ENCODE assay signal across 8 cellular contexts in the genomic region with DNA sequence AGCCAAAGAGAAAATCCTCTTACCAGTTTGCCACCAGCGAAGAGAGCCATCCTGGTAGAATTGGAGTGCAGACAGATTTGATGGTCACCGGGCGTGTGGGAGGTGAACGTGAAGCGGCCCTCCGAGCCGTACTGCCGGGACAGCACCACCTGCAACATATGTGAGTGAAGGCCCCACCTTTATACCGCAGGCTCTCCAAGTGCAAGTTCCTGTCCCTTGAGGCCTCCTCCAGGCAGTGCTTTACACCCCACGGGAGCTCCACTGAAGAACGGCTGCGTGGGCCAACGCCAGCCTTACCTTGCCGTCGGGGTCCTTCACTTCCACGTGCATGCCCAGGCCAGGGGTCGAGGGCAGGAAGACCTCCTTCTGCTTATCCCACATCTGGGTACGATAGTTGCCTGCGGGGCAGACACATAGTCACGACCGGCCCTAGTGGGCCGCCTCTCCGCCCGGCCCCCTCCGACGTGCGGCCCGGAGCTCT. TPM values are rescaled to one million over a fixed set of nuclear protein-coding genes. Genes with fewer than 3 reads are reported as not detected.
DNase-seq lines count a peak whose midpoint lies in the region; ATAC-seq and TF ChIP-seq lines count a peak whose summit lies in the region.

No MANE protein-coding gene starts in this region.

- no peaks in the 10 kb centered on the region for H3K27me3 ChIP-seq in brain microvascular endothelial cell (replicated peaks)

- peaks cover 20% of the 10 kb centered on the region for H3K36me3 Mint-ChIP-seq in T-cell

- H3K4me3 Mint-ChIP-seq in T-cell, result peak overlapping the region; percentile 90

- POLR2A ChIA-PET in AG04449 (lab: Yijun Ruan, JAX), result interaction anchor here (1.1 to 1.5 kb wide), 4 partner anchors 16 to 303 kb away, joined by 3 to 7 read pairs (median 4); partner anchors contain the start of gene H2AZ2
- POLR2A ChIA-PET in T-cell (lab: Charles Lee), result interaction anchor here (0.5 to 2.2 kb wide), 6 partner anchors 9 to 153 kb away, joined by 3 to 15 read pairs (median 4); partner anchors contain the start of gene OGDH (in 1 of the 2)

- H3K27ac ChIP-seq in brain microvascular endothelial cell, result peak overlapping the region; percentile 19

- H3K36me3 ChIP-seq in brain microvascular endothelial cell (replicated peaks), result peaks cover 12% of the 10 kb centered on the region

- CTCF ChIA-PET in AG04449 (lab: Yijun Ruan, JAX), result interaction anchor here (0.9 to 9.9 kb wide), 8 partner anchors 8 to 340 kb away, joined by 3 to 79 read pairs (median 4); partner anchors contain the start of genes DDX56 and H2AZ2
- CTCF ChIA-PET in T-cell (lab: Charles Lee), result interaction anchor here in 1 of 2 donors (0.6 to 0.8 kb wide), 2 partner anchors 11 to 341 kb away, joined by 3 to 6 read pairs; no protein-coding TSS in a partner anchor

- intact Hi-C loops in left colon (cut with DNase I, micrococcal nuclease), result loop anchor here in 1 of 2 donors (10.0 kb wide), 1 partner anchor 263 kb away; the partner anchor contains the start of gene H2AZ2

- peak; percentile 37 for ATAC-seq in GM18867 (IDR thresholded peaks at IDR 0.05; ENCODE audit: unreplicated experiment)
- ATAC-seq in HG03066 (IDR thresholded peaks at IDR 0.05; ENCODE audit: low read depth, unreplicated experiment), result peak; percentile 48
- peak; percentile 35 to 56 (median 43) for ATAC-seq in T-cell (replicated peaks in 1 of 4)
- ATAC-seq in left colon, result peak; percentile 56

- DNase-seq in AG04449 (ENCODE audit: low read depth, low spot score) (no peak), T-cell (peak in 33 of 34 experiments; percentile 20 to 59 (median 38)), brain microvascular endothelial cell (no peak), left colon (peak; percentile 48 to 50), AML-193 (lab: John Stamatoyannopoulos, UW) (no peak)
- DNase-seq in stimulated activated CD8-positive, alpha-beta memory T cell treated with anti-CD3 and anti-CD28 coated beads, Interleukin-4, amount 100 ng/mL, for 24 hours (ENCODE audit: low read depth), result peak; percentile 20

- TF ChIP-seq CTCF in AG04449 (IDR thresholded peaks at IDR 0.05; ENCODE audit: insufficient read depth, low read length, missing control alignments) (no peak), brain microvascular endothelial cell (IDR thresholded peaks at IDR 0.05; ENCODE audit: low read depth, low read length, missing control alignments) (no peak)

- H3K27ac Mint-ChIP-seq in T-cell, result peak overlapping the region; percentile 95 to 97

- in situ Hi-C loops in brain microvascular endothelial cell (cut with HindIII; ENCODE audit: low pct_ligation_motif_present, low sequenced_read_pairs), result no loop called here

- H3K9me3 Mint-ChIP-seq in T-cell, result no peaks in the 10 kb centered on the region

- H3K4me1 Mint-ChIP-seq in T-cell, result peaks cover 31 to 42% (median 40%) of the 10 kb centered on the region in 3 donors

- peak overlapping the region; percentile 94 for H3K4me3 ChIP-seq in AG04449 (ENCODE audit: low read depth, low read length)
- peak overlapping the region; percentile 86 for H3K4me3 ChIP-seq in brain microvascular endothelial cell (ENCODE audit: low read depth, low read length)

- H3K27me3 Mint-ChIP-seq in T-cell, result no peaks in the 10 kb centered on the region

RNA-seq across cellular contexts. Expression of gene TMED4, which starts 0.6 kb away (rescaled TPM):
- total RNA-seq in T-cell, result 100 to 1,000 TPM in 1 of 5 donors, 10 to 100 TPM in 4; 84.5 to 106 (median 93.1) TPM
- total RNA-seq in left colon, result 10 to 100 TPM; 90.4 to 96.2 TPM

RNA-seq across cellular contexts. Expression of gene DDX56, which starts 7.8 kb away (rescaled TPM):
- total RNA-seq in T-cell (100 to 1,000 TPM in 4 of 5 donors, 10 to 100 TPM in 1; 97.5 to 118 (median 107) TPM), left colon (10 to 100 TPM; 36.5 to 59.2 TPM)

RNA-seq across cellular contexts. Expression of gene OGDH, which starts 25.0 kb away (rescaled TPM):
- total RNA-seq in T-cell, result 100 to 1,000 TPM in 3 of 5 donors, 10 to 100 TPM in 2; 58.9 to 113 (median 108) TPM
- total RNA-seq in left colon, result 100 to 1,000 TPM; 174 to 221 TPM

RNA-seq across cellular contexts. Expression of gene NPC1L1, which starts 40.3 kb away (rescaled TPM):
- total RNA-seq in T-cell, result under 1 TPM in 4 of 5 donors, not detected in 1; 0.06 to 0.50 (median 0.10) TPM
- under 1 TPM in 1 of 2 donors, not detected in 1; 0.06 TPM for total RNA-seq in left colon

Comparison
In these comparisons a context has a peak if more than half of its experiments do, and no peak if none do; other contexts are left out.
1. DNase-seq: peak in T-cell (33 of 34), left colon (2 of 2) and stimulated activated CD8-positive, alpha-beta memory T cell treated with anti-CD3 and anti-CD28 coated beads, Interleukin-4, amount 100 ng/mL, for 24 hours (single experiment); none in AG04449 (single experiment), brain microvascular endothelial cell (single experiment) and AML-193 (0 of 2).
2. Peak in every context shown above with its lines, with median percentiles within 50 percentile points of each other: ATAC-seq.